ENCODE assay signal across 2 cellular contexts in the genomic region with DNA sequence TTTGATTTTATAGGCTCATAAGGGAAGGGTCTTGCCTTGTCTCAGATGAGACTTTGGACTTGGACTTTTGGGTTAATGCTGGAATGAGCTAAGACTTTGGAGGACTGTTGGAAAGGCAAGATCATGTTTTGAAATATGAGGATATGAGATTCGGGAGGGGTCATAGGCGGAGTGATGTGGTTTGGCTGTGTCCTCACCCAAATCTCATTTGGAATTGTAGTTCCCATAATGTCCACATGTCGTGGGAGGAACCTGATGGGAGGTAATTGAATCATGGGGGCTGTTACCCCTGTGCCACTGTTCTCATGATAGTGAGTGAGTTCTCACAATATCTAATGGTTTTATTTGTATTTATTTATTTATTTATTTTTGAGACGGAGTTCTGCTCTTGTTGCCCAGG.
TF ChIP-seq lines count a peak whose summit lies in the region.

No MANE protein-coding gene starts in this region.

TF ChIP-seq in SK-N-SH, 30 proteins besides CTCF, POLR2A, EP300 and RAD21 (continued from another document):
- no peak for TF ChIP-seq EZH2phosphoT487 (IDR thresholded peaks at IDR 0.05; ENCODE audit: borderline replicate concordance, low read depth)
- no peak for TF ChIP-seq FOXM1 (IDR thresholded peaks at IDR 0.05; ENCODE audit: low read depth)
- TF ChIP-seq ELF1 (IDR thresholded peaks at IDR 0.05), result no peak
- no peak for TF ChIP-seq TEAD4 (IDR thresholded peaks at IDR 0.05; ENCODE audit: borderline replicate concordance, insufficient read depth)
- no peak for TF ChIP-seq FOXJ3 (CRISPR knock-in tag; IDR thresholded peaks at IDR 0.05)
- TF ChIP-seq MXI1 (IDR thresholded peaks at IDR 0.05; ENCODE audit: low read depth, low read length), result no peak
- no peak for TF ChIP-seq MEF2A (IDR thresholded peaks at IDR 0.05; ENCODE audit: borderline replicate concordance, low read depth)
- TF ChIP-seq, protein P1, sequence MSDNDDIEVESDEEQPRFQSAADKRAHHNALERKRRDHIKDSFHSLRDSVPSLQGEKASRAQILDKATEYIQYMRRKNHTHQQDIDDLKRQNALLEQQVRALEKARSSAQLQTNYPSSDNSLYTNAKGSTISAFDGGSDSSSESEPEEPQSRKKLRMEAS (IDR thresholded peaks at IDR 0.05; ENCODE audit: low read depth), result no peak
- no peak for TF ChIP-seq JUND (IDR thresholded peaks at IDR 0.05)
TF ChIP-seq in SK-N-SH: peak in this region for 0.

TF ChIP-seq in SK-N-SH treated with all-trans-retinoic acid at 6 μM for 48 hours, 23 proteins besides CTCF, POLR2A, EP300 and RAD21 (continued from another document):
- TF ChIP-seq POU6F1 (CRISPR knock-in tag; IDR thresholded peaks at IDR 0.05; ENCODE audit: borderline replicate concordance, low read depth), result no peak
- no peak for TF ChIP-seq CSRNP3 (CRISPR knock-in tag; IDR thresholded peaks at IDR 0.05)
- TF ChIP-seq SNAI2 (CRISPR knock-in tag; IDR thresholded peaks at IDR 0.05), result no peak
- no peak for TF ChIP-seq CREB5 (CRISPR knock-in tag; IDR thresholded peaks at IDR 0.05; ENCODE audit: low read depth)
- TF ChIP-seq TSHZ2 (CRISPR knock-in tag; IDR thresholded peaks at IDR 0.05), result no peak
- no peak for TF ChIP-seq PATZ1 (CRISPR knock-in tag; IDR thresholded peaks at IDR 0.05; ENCODE audit: borderline replicate concordance)
- no peak for TF ChIP-seq TCF4 (CRISPR knock-in tag; IDR thresholded peaks at IDR 0.05; ENCODE audit: borderline replicate concordance)
